13 cellular contexts compared by ENCODE assay signal in genomic region chr2:188870289-188870688, GRCh38.
DNase-seq lines count a peak whose midpoint lies in the region; ATAC-seq, FAIRE-seq and TF ChIP-seq lines count a peak whose summit lies in the region.
"Had no signal": no experiment of that assay in that cellular context is flagged by ENCODE, and none has a peak within 500 bp of the region (broad histone marks: within the 10 kb centered on the region; RNA-seq: fewer than 3 reads in every experiment).

No MANE protein-coding gene starts in this region.

- no peak overlapping the region for H3K4me3 ChIP-seq in breast epithelium
- H3K4me3 ChIP-seq in fibroblast of the aortic adventitia (ENCODE audit: low read depth, low read length), result no peak overlapping the region
- H3K4me3 ChIP-seq in psoas muscle, result no peak overlapping the region
- H3K4me3 ChIP-seq: BLaER1 had no signal

- no peaks in the 10 kb centered on the region for H3K27me3 Mint-ChIP-seq in MCF 10A (ENCODE audit: insufficient read depth, unreplicated experiment)
- no peaks in the 10 kb centered on the region for H3K27me3 Mint-ChIP-seq in T-helper 2 cell treated with Interferon-gamma antibody and Interleukin-4, amounts not matched to agents 5 μg/mL and 100 μg/mL, for 36 hours (ENCODE audit: low read depth)
- H3K27me3 Mint-ChIP-seq: activated CD4-positive, alpha-beta memory T cell treated with anti-CD3 and anti-CD28 coated beads for 36 hours; natural killer cell treated with Interleukin-12 subunit alpha and Interleukin-12 subunit beta and Interleukin-15 and Interleukin-18, amount 100 ng/mL, for 72 hours had no signal

- intact Hi-C loops in MCF 10A (cut with micrococcal nuclease) (no loop called here), breast epithelium (cut with DNase I; ENCODE audit: low total_unique reads) (no loop called here), psoas muscle (cut with DNase I) (no loop called here)

- WGBS in psoas muscle, 3 donors, result 56 to 71% (median 61%) methylated on average over 1 of the region's 1 CpG

- FAIRE-seq in D721Med (lab: Jason Lieb, UNC), result no peak
- FAIRE-seq: islet of Langerhans had no signal

- peaks cover 0 to 13% of the 10 kb centered on the region in 2 donors for H3K9me3 ChIP-seq in breast epithelium
- no peaks in the 10 kb centered on the region for H3K9me3 ChIP-seq in psoas muscle

- H3K36me3 Mint-ChIP-seq in MCF 10A (ENCODE audit: insufficient read depth, unreplicated experiment), result no peaks in the 10 kb centered on the region
- no peaks in the 10 kb centered on the region for H3K36me3 Mint-ChIP-seq in T-helper 2 cell treated with Interferon-gamma antibody and Interleukin-4, amounts not matched to agents 5 μg/mL and 100 μg/mL, for 36 hours (ENCODE audit: low read depth)
- H3K36me3 Mint-ChIP-seq: activated CD4-positive, alpha-beta memory T cell treated with anti-CD3 and anti-CD28 coated beads for 36 hours had no signal

- H3K4me3 Mint-ChIP-seq in MCF 10A (ENCODE audit: unreplicated experiment), result no peak overlapping the region
- no peak overlapping the region for H3K4me3 Mint-ChIP-seq in T-helper 2 cell treated with Interferon-gamma antibody and Interleukin-4, amounts not matched to agents 5 μg/mL and 100 μg/mL, for 36 hours
- H3K4me3 Mint-ChIP-seq: activated CD4-positive, alpha-beta memory T cell treated with anti-CD3 and anti-CD28 coated beads for 36 hours; natural killer cell treated with Interleukin-12 subunit alpha and Interleukin-12 subunit beta and Interleukin-15 and Interleukin-18, amount 100 ng/mL, for 72 hours had no signal

- ATAC-seq in psoas muscle (no peak), GM21381 (IDR thresholded peaks at IDR 0.05; ENCODE audit: unreplicated experiment) (no peak)
- ATAC-seq: natural killer cell treated with Interleukin-12 subunit alpha and Interleukin-12 subunit beta and Interleukin-15 and Interleukin-18, amount 100 ng/mL, for 72 hours had no signal

- no TSS peak for BruUV-seq in MCF 10A (replicated peaks; lab: Mats Ljungman, UMichigan)

- CTCF ChIA-PET in MCF 10A (lab: Yijun Ruan, JAX), result interaction anchor here (0.5 kb wide), 1 partner anchor 164 kb away, joined by 3 read pairs; no protein-coding TSS in a partner anchor

- H3K27me3 ChIP-seq in breast epithelium, result no peaks in the 10 kb centered on the region
- no peaks in the 10 kb centered on the region for H3K27me3 ChIP-seq in psoas muscle (ENCODE audit: insufficient read depth in 3 of 3, low read length in 2 of 3)
- H3K27me3 ChIP-seq: BLaER1 had no signal

- TF ChIP-seq CTCF in MCF 10A (IDR thresholded peaks at IDR 0.05; ENCODE audit: unreplicated experiment) (no peak), breast epithelium (IDR thresholded peaks at IDR 0.05) (no peak), fibroblast of the aortic adventitia (IDR thresholded peaks at IDR 0.05; ENCODE audit: insufficient read depth, low read length) (no peak), psoas muscle (IDR thresholded peaks at IDR 0.05) (no peak), D721Med (IDR thresholded peaks at IDR 0.05; ENCODE audit: insufficient read depth, missing control alignments) (no peak)

- H3K36me3 ChIP-seq in breast epithelium (no peaks in the 10 kb centered on the region), psoas muscle (ENCODE audit: insufficient read depth in 1 of 2, low read depth in 1 of 2) (no peaks in the 10 kb centered on the region)
- H3K36me3 ChIP-seq: BLaER1 had no signal

- no peak overlapping the region for H3K27ac ChIP-seq in breast epithelium
- no peak overlapping the region for H3K27ac ChIP-seq in psoas muscle
- H3K27ac ChIP-seq: BLaER1 had no signal

- POLR2A ChIA-PET in MCF 10A (lab: Yijun Ruan, JAX), result no interaction called here

- H3K4me1 ChIP-seq in breast epithelium (no peaks in the 10 kb centered on the region), psoas muscle (no peaks in the 10 kb centered on the region)
- H3K4me1 ChIP-seq: BLaER1 had no signal

- H3K4me1 Mint-ChIP-seq in MCF 10A (ENCODE audit: insufficient read depth, unreplicated experiment), result peaks cover 7% of the 10 kb centered on the region
- H3K4me1 Mint-ChIP-seq in T-helper 2 cell treated with Interferon-gamma antibody and Interleukin-4, amounts not matched to agents 5 μg/mL and 100 μg/mL, for 36 hours (ENCODE audit: low read depth), result no peaks in the 10 kb centered on the region

- no peak for TF ChIP-seq POLR2A in breast epithelium (IDR thresholded peaks at IDR 0.05)

- peak overlapping the region; percentile 81 for H3K27ac Mint-ChIP-seq in MCF 10A (ENCODE audit: low read depth, unreplicated experiment)
- no peak overlapping the region for H3K27ac Mint-ChIP-seq in T-helper 2 cell treated with Interferon-gamma antibody and Interleukin-4, amounts not matched to agents 5 μg/mL and 100 μg/mL, for 36 hours
- H3K27ac Mint-ChIP-seq: activated CD4-positive, alpha-beta memory T cell treated with anti-CD3 and anti-CD28 coated beads for 36 hours; natural killer cell treated with Interleukin-12 subunit alpha and Interleukin-12 subunit beta and Interleukin-15 and Interleukin-18, amount 100 ng/mL, for 72 hours had no signal

- peak; percentile 58 for DNase-seq in MCF 10A (ENCODE audit: unreplicated experiment)
- no peak for DNase-seq in breast epithelium (ENCODE audit: low spot score in 2 of 2)
- peak; percentile 9 for DNase-seq in T-helper 2 cell treated with Interferon-gamma antibody and Interleukin-4, amounts not matched to agents 5 μg/mL and 100 μg/mL, for 36 hours (ENCODE audit: low spot score)
- peak; percentile 95 for DNase-seq in fibroblast of the aortic adventitia (ENCODE audit: low read depth)
- DNase-seq in psoas muscle, result no peak
- DNase-seq in NCI-H2196 treated with DMSO at 0.1 percent for 48 hours (lab: John Stamatoyannopoulos, UW; ENCODE audit: unreplicated experiment), result no peak
- no peak for DNase-seq in D721Med (ENCODE audit: insufficient read length, low spot score)
- DNase-seq: activated CD4-positive, alpha-beta memory T cell treated with anti-CD3 and anti-CD28 coated beads for 36 hours; stimulated activated CD4-positive, alpha-beta T cell treated with anti-CD3 and anti-CD28 coated beads, Interleukin-12 subunit alpha, Interleukin-12 subunit beta, amount 100 ng/mL, for 4 hours had no signal

- peaks cover 8% of the 10 kb centered on the region for H3K9me3 Mint-ChIP-seq in MCF 10A (ENCODE audit: unreplicated experiment)
- H3K9me3 Mint-ChIP-seq in T-helper 2 cell treated with Interferon-gamma antibody and Interleukin-4, amounts not matched to agents 5 μg/mL and 100 μg/mL, for 36 hours, result peaks cover 11% of the 10 kb centered on the region

Comparison
In these comparisons a context has a peak if more than half of its experiments do, and no peak if none do; other contexts are left out.
1. DNase-seq: peak in MCF 10A (single experiment), T-helper 2 cell treated with Interferon-gamma antibody and Interleukin-4, amounts not matched to agents 5 μg/mL and 100 μg/mL, for 36 hours (single experiment) and fibroblast of the aortic adventitia (single experiment); none in breast epithelium (0 of 2), psoas muscle (0 of 2), NCI-H2196 treated with DMSO at 0.1 percent for 48 hours (single experiment) and D721Med (single experiment).